ENCODE assay signal across 9 cellular contexts in the genomic region with DNA sequence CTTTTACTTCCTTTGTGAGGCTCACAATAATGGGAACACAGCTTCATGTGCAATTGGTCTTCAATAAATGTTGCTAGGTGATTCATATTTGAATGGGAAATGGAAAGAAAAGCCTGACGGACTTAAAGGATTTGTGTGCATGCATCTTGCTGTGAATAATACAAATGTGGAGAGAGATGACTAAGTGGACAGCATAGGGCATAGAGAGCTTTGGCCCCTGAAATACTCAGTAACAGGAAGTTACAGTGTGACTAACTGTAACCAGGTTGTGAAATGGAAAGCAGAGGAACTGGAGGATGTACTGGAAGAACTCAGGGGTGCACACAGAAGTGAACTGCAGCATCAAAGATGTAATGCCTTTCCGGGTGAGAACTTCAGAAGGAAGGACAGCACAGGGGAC.
DNase-seq lines count a peak whose midpoint lies in the region; ATAC-seq and TF ChIP-seq lines count a peak whose summit lies in the region.
"Had no signal": no experiment of that assay in that cellular context is flagged by ENCODE, and none has a peak within 500 bp of the region (broad histone marks: within the 10 kb centered on the region; RNA-seq: fewer than 3 reads in every experiment).

No MANE protein-coding gene starts in this region.

- no peak overlapping the region for H4K8ac ChIP-seq in mesenchymal stem cell (ENCODE audit: low read length)

- intact Hi-C loops in thyroid gland (cut with DNase I), result no loop called here

- WGBS in mesenchymal stem cell, result 21% methylated on average over 2 of the region's 2 CpGs
- WGBS in thyroid gland, 2 donors, result 71 to 82% methylated on average over 2 of the region's 2 CpGs

- H2BK12ac ChIP-seq in mesenchymal stem cell (ENCODE audit: low read length in 2 of 2), result no peak overlapping the region

- peaks cover 0 to 76% (median 36%) of the 10 kb centered on the region in 10 experiments; a peak in 16 of 20 replicates for H3K4me1 ChIP-seq in BLaER1 treated with 17β-estradiol and CSF1 and Interleukin-3, amounts not matched to agents 10 nM and 100 nM
- H3K4me1 ChIP-seq in mesenchymal stem cell (ENCODE audit: control insufficient read depth, insufficient read depth, low read depth, low read length) (no peaks in the 10 kb centered on the region), thyroid gland (peaks cover 0 to 4% of the 10 kb centered on the region in 2 donors)

- TF ChIP-seq CTCF in thyroid gland (IDR thresholded peaks at IDR 0.05), result no peak

- H2AK5ac ChIP-seq in mesenchymal stem cell (ENCODE audit: low read length, severe bottlenecking), result no peak overlapping the region

- H3K27me3 ChIP-seq in BLaER1 treated with 17β-estradiol and CSF1 and Interleukin-3, amounts not matched to agents 10 nM and 100 nM, result no peaks in the 10 kb centered on the region
- H3K27me3 ChIP-seq in mesenchymal stem cell (ENCODE audit: control insufficient read depth in 1 of 2, insufficient read depth in 1 of 2, low read length in 2 of 2) (no peaks in the 10 kb centered on the region), thyroid gland (no peaks in the 10 kb centered on the region)

- no peak overlapping the region for H2BK15ac ChIP-seq in mesenchymal stem cell (ENCODE audit: low read depth, poor library complexity, severe bottlenecking)

- H3K79me1 ChIP-seq in mesenchymal stem cell (replicated peaks; ENCODE audit: low read length, poor library complexity, severe bottlenecking), result peaks cover 10% of the 10 kb centered on the region

- peak overlapping the region; percentile 29 for H4K91ac ChIP-seq in mesenchymal stem cell (ENCODE audit: low read length)

- H3K4ac ChIP-seq in mesenchymal stem cell (ENCODE audit: low read depth in 1 of 2, low read length in 2 of 2), result no peak overlapping the region

- H3K9ac ChIP-seq in BLaER1 treated with 17β-estradiol and CSF1 and Interleukin-3, amounts not matched to agents 10 nM and 100 nM, result peak overlapping the region in 5 of 11 experiments; percentile 2 to 64 (median 47); a peak in 6 of 22 replicates
- peak overlapping the region; percentile 61 for H3K9ac ChIP-seq in mesenchymal stem cell (ENCODE audit: low read length)

- no peak overlapping the region for H2BK120ac ChIP-seq in mesenchymal stem cell (ENCODE audit: low read depth, low read length)

- H3K23ac ChIP-seq in mesenchymal stem cell (ENCODE audit: low read length in 2 of 2), result no peak overlapping the region

- TF ChIP-seq POLR2A in thyroid gland (IDR thresholded peaks at IDR 0.05), result no peak

- H3K4me3 ChIP-seq in BLaER1 treated with 17β-estradiol and CSF1 and Interleukin-3, amounts not matched to agents 10 nM and 100 nM, result no peak overlapping the region
- H3K4me3 ChIP-seq in mesenchymal stem cell (ENCODE audit: insufficient read depth in 1 of 2, low read depth in 1 of 2, low read length in 2 of 2) (no peak overlapping the region), thyroid gland (replicated peaks in 1 of 3) (no peak overlapping the region)

- H2AFZ ChIP-seq in mesenchymal stem cell (ENCODE audit: low read depth, low read length), result no peak overlapping the region

- no peak overlapping the region for H3K18ac ChIP-seq in mesenchymal stem cell (ENCODE audit: low read depth in 1 of 2, low read length in 2 of 2)

- H3K36me3 ChIP-seq in BLaER1 treated with 17β-estradiol and CSF1 and Interleukin-3, amounts not matched to agents 10 nM and 100 nM, result peaks cover 0 to 17% (median 9%) of the 10 kb centered on the region in 11 experiments; a peak in 12 of 22 replicates
- H3K36me3 ChIP-seq in mesenchymal stem cell (ENCODE audit: control insufficient read depth in 1 of 2, insufficient read depth in 2 of 2, low read depth in 1 of 2, low read length in 2 of 2), result no peaks in the 10 kb centered on the region
- H3K36me3 ChIP-seq in thyroid gland, result no peaks in the 10 kb centered on the region

- H3K4me2 ChIP-seq in BLaER1 treated with 17β-estradiol and CSF1 and Interleukin-3, amounts not matched to agents 10 nM and 100 nM, result peak overlapping the region in 9 of 11 experiments; percentile 12 to 74 (median 62); a peak in 16 of 22 replicates
- no peak overlapping the region for H3K4me2 ChIP-seq in mesenchymal stem cell (ENCODE audit: low read length, poor library complexity, severe bottlenecking)

- ATAC-seq in HG02798 (IDR thresholded peaks at IDR 0.05; ENCODE audit: poor library complexity, unreplicated experiment), result no peak

- H3K27ac ChIP-seq in BLaER1 treated with 17β-estradiol and CSF1 and Interleukin-3, amounts not matched to agents 10 nM and 100 nM, result peak overlapping the region in 8 of 11 experiments; percentile 21 to 84 (median 66); a peak in 15 of 22 replicates
- H3K27ac ChIP-seq in mesenchymal stem cell (ENCODE audit: low read length, poor library complexity, severe bottlenecking) (peak overlapping the region; percentile 57), thyroid gland (no peak overlapping the region)

- DNase-seq in M059J (ENCODE audit: low read depth), result peak; percentile 88
- peak; percentile 79 for DNase-seq in astrocyte of the hippocampus (ENCODE audit: low read depth, low spot score)
- DNase-seq in mesenchymal stem cell, result peak; percentile 96
- DNase-seq in NCI-H146 (lab: John Stamatoyannopoulos, UW), result no peak
- DNase-seq in thyroid gland, result no peak
- no peak for DNase-seq in NCI-H1436 (lab: John Stamatoyannopoulos, UW)
- DNase-seq: NCI-H345 had no signal

- H3K9me3 ChIP-seq in BLaER1 treated with 17β-estradiol and CSF1 and Interleukin-3, amounts not matched to agents 10 nM and 100 nM (replicated peaks in 1 of 11), result peaks cover 0 to 23% (median 9%) of the 10 kb centered on the region in 11 experiments; a peak in 14 of 22 replicates
- no peaks in the 10 kb centered on the region for H3K9me3 ChIP-seq in mesenchymal stem cell (ENCODE audit: control insufficient read depth, low read length)
- H3K9me3 ChIP-seq in thyroid gland, result no peaks in the 10 kb centered on the region

- peaks cover 0 to 4% (median 0%) of the 10 kb centered on the region in 11 experiments; a peak in 2 of 22 replicates for H4K20me1 ChIP-seq in BLaER1 treated with 17β-estradiol and CSF1 and Interleukin-3, amounts not matched to agents 10 nM and 100 nM

- no peak overlapping the region for H2BK5ac ChIP-seq in mesenchymal stem cell (ENCODE audit: low read depth, low read length, poor library complexity, severe bottlenecking)

- H3K14ac ChIP-seq in mesenchymal stem cell (ENCODE audit: low read length in 2 of 2), result no peak overlapping the region

Comparison
In these comparisons a context has a peak if more than half of its experiments do, and no peak if none do; other contexts are left out.
1. H3K27ac ChIP-seq: peak in BLaER1 treated with 17β-estradiol and CSF1 and Interleukin-3, amounts not matched to agents 10 nM and 100 nM (8 of 11) and mesenchymal stem cell (single experiment); none in thyroid gland (0 of 3).
2. DNase-seq: peak in M059J (single experiment), astrocyte of the hippocampus (single experiment) and mesenchymal stem cell (single experiment); none in NCI-H146 (single experiment), thyroid gland (0 of 2) and NCI-H1436 (single experiment).